In the genomic region with DNA sequence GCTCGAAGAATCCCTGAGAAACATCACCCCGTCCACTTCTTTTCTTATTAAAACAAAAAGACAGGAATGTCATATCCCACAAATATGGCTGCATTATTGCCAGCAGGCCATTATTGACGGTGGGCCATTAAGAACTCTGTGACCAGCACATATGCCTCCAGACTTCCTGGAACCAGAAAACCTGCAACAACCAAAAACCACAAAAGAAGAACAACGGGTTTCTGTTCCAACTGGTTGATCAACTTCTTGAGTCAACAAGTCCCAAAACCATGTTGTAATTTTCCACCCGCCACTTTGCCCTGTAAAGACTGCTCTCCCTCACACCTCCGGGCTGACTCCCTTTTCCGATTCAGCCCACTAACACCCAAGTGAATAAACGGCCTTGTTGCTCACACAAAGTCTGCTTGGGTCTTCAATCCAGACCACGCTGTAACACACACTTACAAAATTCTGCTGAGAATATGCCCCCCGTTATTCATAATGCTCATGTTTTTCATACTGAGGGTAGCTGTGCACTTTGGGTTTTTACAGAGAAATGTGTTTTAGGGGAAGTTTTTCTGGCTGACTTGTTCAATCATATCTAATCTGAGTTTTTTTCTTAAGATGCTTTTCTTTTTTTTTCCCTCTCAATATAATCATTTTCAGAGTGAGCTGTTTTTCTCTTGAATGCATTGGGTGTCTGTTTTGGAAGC, we compare ENCODE assay signal across 9 cellular contexts. TPM values are rescaled to one million over a fixed set of nuclear protein-coding genes. Genes with fewer than 3 reads are reported as not detected.
DNase-seq lines count a peak whose midpoint lies in the region; ATAC-seq, FAIRE-seq and TF ChIP-seq lines count a peak whose summit lies in the region.
"Had no signal": no experiment of that assay in that cellular context is flagged by ENCODE, and none has a peak within 500 bp of the region (broad histone marks: within the 10 kb centered on the region; RNA-seq: fewer than 3 reads in every experiment).

No MANE protein-coding gene starts in this region.

- peak overlapping the region; percentile 90 for H3K27ac Mint-ChIP-seq in activated T-cell treated with anti-CD3 and anti-CD28 coated beads, Interleukin-2, amount 50 U/mL, for 24 hours

- H3K36me3 Mint-ChIP-seq in activated T-cell treated with anti-CD3 and anti-CD28 coated beads, Interleukin-2, amount 50 U/mL, for 24 hours (ENCODE audit: low read depth) = peaks cover 15% of the 10 kb centered on the region

- no peak for ATAC-seq in K562
- ATAC-seq in HG03469 (IDR thresholded peaks at IDR 0.05; ENCODE audit: unreplicated experiment) = no peak
- ATAC-seq in upper lobe of right lung = no peak

- H3K9me3 Mint-ChIP-seq in activated T-cell treated with anti-CD3 and anti-CD28 coated beads, Interleukin-2, amount 50 U/mL, for 24 hours = peaks cover 18% of the 10 kb centered on the region

- H3K9ac ChIP-seq in K562 (ENCODE audit: insufficient read depth in 1 of 2, low read depth in 2 of 2, low read length in 2 of 2) = no peak overlapping the region

- H3K79me2 ChIP-seq in K562 (ENCODE audit: control insufficient read depth, insufficient read depth, low read length) = peaks cover 2% of the 10 kb centered on the region; the same call in 2 of the 3 replicates

- FAIRE-seq in K562 (lab: Jason Lieb, UNC) = no peak

- H3K4me1 ChIP-seq in K562 (replicated peaks in 1 of 2; ENCODE audit: control insufficient read depth in 2 of 2, insufficient read depth in 2 of 2, low read length in 2 of 2) (no peaks in the 10 kb centered on the region), suprapubic skin (peaks cover 31% of the 10 kb centered on the region), upper lobe of right lung (no peaks in the 10 kb centered on the region), HAP-1 (no peaks in the 10 kb centered on the region)

- no peak overlapping the region for H3K27ac ChIP-seq in K562 (ENCODE audit: extremely low read depth, low read depth, low read length)
- H3K27ac ChIP-seq in suprapubic skin = peak overlapping the region; percentile 88
- no peak overlapping the region for H3K27ac ChIP-seq in upper lobe of right lung

- CTCF ChIA-PET in K562 (lab: Yijun Ruan, JAX; ENCODE audit: low intra/inter-chr PET ratio) = no interaction called here

- TF ChIP-seq RAD21 in K562 (CRISPR knock-in tag; conservative IDR thresholded peaks at IDR 0.05 in 1 of 2, IDR thresholded peaks at IDR 0.05 in 1 of 2) = no peak

- intact Hi-C loops in K562 (cut with micrococcal nuclease) = no loop called here
- intact Hi-C loops in upper lobe of right lung (cut with DNase I) = no loop called here

- in situ Hi-C loops in K562 (cut with MboI) (no loop called here), HAP-1 (cut with MboI; ENCODE audit: low sequenced_read_pairs) (no loop called here)

- 85% methylated on average over 10 of the region's 10 CpGs for WGBS in K562 (ENCODE audit: insufficient coverage, low coverage, missing lambda C conversion rate)
- 65% methylated on average over 10 of the region's 10 CpGs for WGBS in suprapubic skin

- H3K36me3 ChIP-seq in K562 (ENCODE audit: control insufficient read depth, insufficient read depth, low read length) (peaks cover 68% of the 10 kb centered on the region), suprapubic skin (peaks cover 29% of the 10 kb centered on the region), upper lobe of right lung (peaks cover 14% of the 10 kb centered on the region), HAP-1 (replicated peaks) (peaks cover 48% of the 10 kb centered on the region)

- H3K4me2 ChIP-seq in K562 (ENCODE audit: insufficient read depth, low read length) = no peak overlapping the region

- DNase-seq in activated T-cell treated with anti-CD3 and anti-CD28 coated beads, Interleukin-2, amount 50 U/mL, for 24 hours = no peak
- DNase-seq in activated T-cell treated with anti-CD3 and anti-CD28 coated beads, Interleukin-2, amount 50 U/mL, for 1 hour = no peak
- peak; percentile 33 for DNase-seq in NCI-H69 (lab: John Stamatoyannopoulos, UW)
- DNase-seq in K562 (ENCODE audit: extremely low read depth in 1 of 4, low spot score in 3 of 4) = no peak
- no peak for DNase-seq in suprapubic skin (ENCODE audit: low spot score in 2 of 2)
- no peak for DNase-seq in upper lobe of right lung
- no peak for DNase-seq in HAP-1 (ENCODE audit: low spot score in 2 of 2)
- DNase-seq: NCI-H1694 had no signal

- H4K20me1 ChIP-seq in K562 (replicated peaks; ENCODE audit: control insufficient read depth, insufficient read depth, low read length) = no peaks in the 10 kb centered on the region

- H3K4me1 Mint-ChIP-seq in activated T-cell treated with anti-CD3 and anti-CD28 coated beads, Interleukin-2, amount 50 U/mL, for 24 hours (ENCODE audit: low read depth) = peaks cover 47% of the 10 kb centered on the region

- POLR2A ChIA-PET in K562 (lab: Yijun Ruan, JAX) = interaction anchor here (1.3 kb wide), 1 partner anchor 9 kb away, joined by 3 read pairs; no protein-coding TSS in a partner anchor

- no peak overlapping the region for H3K4me3 Mint-ChIP-seq in activated T-cell treated with anti-CD3 and anti-CD28 coated beads, Interleukin-2, amount 50 U/mL, for 24 hours

- no peak for TF ChIP-seq EP300 in K562 (IDR thresholded peaks at IDR 0.05; ENCODE audit: low read length)
- TF ChIP-seq EP300 in suprapubic skin (IDR thresholded peaks at IDR 0.05) = no peak

- TF ChIP-seq POLR2A in K562 (conservative IDR thresholded peaks at IDR 0.05) = no peak
- no peak for TF ChIP-seq POLR2A in suprapubic skin (IDR thresholded peaks at IDR 0.05)

- H2AFZ ChIP-seq in K562 (ENCODE audit: low read depth, low read length) = no peak overlapping the region

- H3K9me3 ChIP-seq in K562 (replicated peaks; ENCODE audit: control insufficient read depth, insufficient read depth, low read depth, low read length) = no peaks in the 10 kb centered on the region
- no peaks in the 10 kb centered on the region for H3K9me3 ChIP-seq in suprapubic skin
- H3K9me3 ChIP-seq in upper lobe of right lung = no peaks in the 10 kb centered on the region
- H3K9me3 ChIP-seq in HAP-1 = no peaks in the 10 kb centered on the region

- no peaks in the 10 kb centered on the region for H3K27me3 Mint-ChIP-seq in activated T-cell treated with anti-CD3 and anti-CD28 coated beads, Interleukin-2, amount 50 U/mL, for 24 hours

- TSS peak; percentile 5 for BruUV-seq in K562 (replicated peaks; lab: Mats Ljungman, UMichigan)

- no peak overlapping the region for H3K4me3 ChIP-seq in K562
- H3K4me3 ChIP-seq in suprapubic skin = no peak overlapping the region
- no peak overlapping the region for H3K4me3 ChIP-seq in upper lobe of right lung
- no peak overlapping the region for H3K4me3 ChIP-seq in HAP-1

- TF ChIP-seq CTCF in K562 (IDR thresholded peaks at IDR 0.05 in 2 of 3, conservative IDR thresholded peaks at IDR 0.05 in 1 of 3; ENCODE audit: insufficient read depth in 2 of 3, low read depth in 1 of 3, low read length in 3 of 3) = no peak
- TF ChIP-seq CTCF in suprapubic skin (IDR thresholded peaks at IDR 0.05) = no peak
- TF ChIP-seq CTCF in upper lobe of right lung (IDR thresholded peaks at IDR 0.05) = no peak

- H3K9me1 ChIP-seq in K562 (ENCODE audit: control insufficient read depth, insufficient read depth, low read length) = no peaks in the 10 kb centered on the region

- H3K27me3 ChIP-seq in K562 (ENCODE audit: control insufficient read depth in 2 of 2, insufficient read depth in 2 of 2, low read length in 2 of 2) = no peaks in the 10 kb centered on the region
- no peaks in the 10 kb centered on the region for H3K27me3 ChIP-seq in suprapubic skin
- no peaks in the 10 kb centered on the region for H3K27me3 ChIP-seq in upper lobe of right lung
- H3K27me3 ChIP-seq in HAP-1 (ENCODE audit: low read depth) = no peaks in the 10 kb centered on the region

TF ChIP-seq in K562, 482 proteins besides CTCF, POLR2A, EP300 and RAD21:
- TF ChIP-seq, protein P1, sequence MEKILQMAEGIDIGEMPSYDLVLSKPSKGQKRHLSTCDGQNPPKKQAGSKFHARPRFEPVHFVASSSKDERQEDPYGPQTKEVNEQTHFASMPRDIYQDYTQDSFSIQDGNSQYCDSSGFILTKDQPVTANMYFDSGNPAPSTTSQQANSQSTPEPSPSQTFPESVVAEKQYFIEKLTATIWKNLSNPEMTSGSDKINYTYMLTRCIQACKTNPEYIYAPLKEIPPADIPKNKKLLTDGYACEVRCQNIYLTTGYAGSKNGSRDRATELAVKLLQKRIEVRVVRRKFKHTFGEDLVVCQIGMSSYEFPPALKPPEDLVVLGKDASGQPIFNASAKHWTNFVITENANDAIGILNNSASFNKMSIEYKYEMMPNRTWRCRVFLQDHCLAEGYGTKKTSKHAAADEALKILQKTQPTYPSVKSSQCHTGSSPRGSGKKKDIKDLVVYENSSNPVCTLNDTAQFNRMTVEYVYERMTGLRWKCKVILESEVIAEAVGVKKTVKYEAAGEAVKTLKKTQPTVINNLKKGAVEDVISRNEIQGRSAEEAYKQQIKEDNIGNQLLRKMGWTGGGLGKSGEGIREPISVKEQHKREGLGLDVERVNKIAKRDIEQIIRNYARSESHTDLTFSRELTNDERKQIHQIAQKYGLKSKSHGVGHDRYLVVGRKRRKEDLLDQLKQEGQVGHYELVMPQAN (IDR thresholded peaks at IDR 0.05; ENCODE audit: borderline replicate concordance) = no peak
- TF ChIP-seq PTRF (tag; IDR thresholded peaks at IDR 0.05) = no peak
- TF ChIP-seq ARHGAP35 (IDR thresholded peaks at IDR 0.05; ENCODE audit: partially characterized antibody) = no peak
- TF ChIP-seq SOX6 (IDR thresholded peaks at IDR 0.05) = no peak
- no peak for TF ChIP-seq ZNF766 (CRISPR knock-in tag; conservative IDR thresholded peaks at IDR 0.05)
- no peak for TF ChIP-seq ZKSCAN1 (IDR thresholded peaks at IDR 0.05; ENCODE audit: low read depth, low read length)

RNA-seq across cellular contexts. Expression of gene ZNF107, which starts 20.7 kb away (rescaled TPM):
- 13.9 and 28.5 TPM in 2 replicates for total RNA-seq in K562 (2011; cell fraction: chromatin; rRNA removed; ENCODE audit: low replicate concordance)
- 6.3 and 10.4 TPM in 2 replicates for total RNA-seq in K562 (2011; cell fraction: nucleolus; rRNA removed)
- total RNA-seq in K562 (2011; cell fraction: nucleoplasm; rRNA removed) = 14.0 and 20.2 TPM in 2 replicates
- 5.3 and 7.1 TPM in 2 replicates for total RNA-seq in K562 (2014; rRNA removed)
- total RNA-seq in K562 (2014; rRNA removed; fragmentation: Illumina TruSeq; extraction: Trizol) = 13.2 and 14.5 TPM in 2 replicates
- 14.1 and 14.2 TPM in 2 replicates for total RNA-seq in K562 (2015; rRNA removed; fragmentation: Illumina TruSeq; extraction: Trizol)
- total RNA-seq in K562 (2021) = 7.7 and 7.9 TPM in 2 replicates
- polyA plus RNA-seq in K562 (2011; rRNA removed) = 5.7 and 6.7 TPM in 2 replicates
- 2.7 and 3.2 TPM in 2 replicates for polyA plus RNA-seq in K562 (2011; cell fraction: cytosol; rRNA removed)
- polyA plus RNA-seq in K562 (2011; cell fraction: nucleus; rRNA removed) = 6.6 and 8.4 TPM in 2 replicates
- polyA plus RNA-seq in K562 (2012) = 4.3 and 5.9 TPM in 2 replicates
- polyA plus RNA-seq in K562 (2014; fragmentation: Illumina TruSeq; extraction: Trizol) = 9.8 and 13.1 TPM in 2 replicates
- polyA plus RNA-seq in K562 (2014; fragmentation: Nextera tagmentation; extraction: Ambion mirVana) = 1 to 10 TPM; 2.4 to 4.5 TPM
- polyA plus RNA-seq in K562 (2014; rRNA removed) = 8.9 and 9.3 TPM in 2 replicates
- 10.5 and 12.3 TPM in 2 replicates for polyA minus RNA-seq in K562 (2011; rRNA and poly(A)+ RNA removed)
- 2.3 and 6.4 TPM in 2 replicates for polyA minus RNA-seq in K562 (2011; cell fraction: cytosol; rRNA and poly(A)+ RNA removed)
- polyA minus RNA-seq in K562 (2011; cell fraction: nucleus; rRNA and poly(A)+ RNA removed) = 7.1 and 8.9 TPM in 2 replicates
- 10 to 100 TPM; 14.4 to 22.8 (median 16.5) TPM for total RNA-seq in suprapubic skin
- total RNA-seq in upper lobe of right lung = 3.4 TPM
